Comparison of ENCODE assay signal across 12 cellular contexts in genomic region chr12:6771091-6771495, GRCh38. TPM values are rescaled to one million over a fixed set of nuclear protein-coding genes. Genes with fewer than 3 reads are reported as not detected.
A peak's percentile ranks its signal among the peaks of the same experiment; 100 is the strongest.
DNase-seq lines count a peak whose midpoint lies in the region; ATAC-seq and TF ChIP-seq lines count a peak whose summit lies in the region.
"Had no signal": no experiment of that assay in that cellular context is flagged by ENCODE, and none has a peak within 500 bp of the region (broad histone marks: within the 10 kb centered on the region; RNA-seq: fewer than 3 reads in every experiment).

No MANE protein-coding gene starts in this region.

- ATAC-seq in HCT116 (no peak), HG02678 (IDR thresholded peaks at IDR 0.05; ENCODE audit: unreplicated experiment) (no peak), HG03159 (IDR thresholded peaks at IDR 0.05; ENCODE audit: unreplicated experiment) (no peak)
- no peak for ATAC-seq in activated naive CD8-positive, alpha-beta T cell treated with anti-CD3 and anti-CD28 coated beads, Interleukin-2, amount 10 ng/mL, durations not matched to agents 7 days and 5 days (ENCODE audit: low read depth)

- H3K9me2 ChIP-seq in HCT116 (ENCODE audit: insufficient read depth), result no peaks in the 10 kb centered on the region

- H3K9ac ChIP-seq in HCT116 (ENCODE audit: low read length), result no peak overlapping the region

- peak overlapping the region; percentile 22 for H3K4me3 Mint-ChIP-seq in activated naive CD8-positive, alpha-beta T cell treated with anti-CD3 and anti-CD28 coated beads, Interleukin-2, amount 10 ng/mL, durations not matched to agents 7 days and 5 days

- peaks cover 18 to 40% of the 10 kb centered on the region in 2 experiments for H3K4me1 ChIP-seq in HCT116 (ENCODE audit: control insufficient read depth in 1 of 2, insufficient read depth in 2 of 2, low read length in 2 of 2)

- peaks cover 51% of the 10 kb centered on the region for H3K4me1 Mint-ChIP-seq in activated naive CD8-positive, alpha-beta T cell treated with anti-CD3 and anti-CD28 coated beads, Interleukin-2, amount 10 ng/mL, durations not matched to agents 7 days and 5 days

- H3K4me2 ChIP-seq in HCT116 (ENCODE audit: low read length), result no peak overlapping the region

- peaks cover 29% of the 10 kb centered on the region for H3K79me2 ChIP-seq in HCT116 (ENCODE audit: insufficient read depth, low read length)

- H3K36me3 ChIP-seq in HCT116 (ENCODE audit: control insufficient read depth in 1 of 2, insufficient read depth in 2 of 2, low read length in 2 of 2), result peaks cover 9 to 13% of the 10 kb centered on the region in 2 experiments; a peak in 3 of 4 replicates

- no peak for TF ChIP-seq CTCF in 22Rv1 (IDR thresholded peaks at IDR 0.05)
- no peak for TF ChIP-seq CTCF in HCT116 (IDR thresholded peaks at IDR 0.05 in 2 of 3, conservative IDR thresholded peaks at IDR 0.05 in 1 of 3; ENCODE audit: borderline replicate concordance in 1 of 3, insufficient read depth in 1 of 3, low read depth in 2 of 3, low read length in 2 of 3)

- H2AFZ ChIP-seq in HCT116 (ENCODE audit: low read depth, low read length, poor library complexity, severe bottlenecking), result no peak overlapping the region

- H3K9me3 ChIP-seq in HCT116 (ENCODE audit: control insufficient read depth in 1 of 2, insufficient read depth in 1 of 2, low read depth in 1 of 2, low read length in 2 of 2), result no peaks in the 10 kb centered on the region

- H4K20me1 ChIP-seq in HCT116 (ENCODE audit: insufficient read depth), result no peaks in the 10 kb centered on the region

- intact Hi-C loops in HCT116 (cut with micrococcal nuclease), result no loop called here

- H3K4me3 ChIP-seq in HCT116 (replicated peaks in 1 of 2; ENCODE audit: low read depth in 1 of 2, low read length in 2 of 2), result no peak overlapping the region

- RAD21 ChIA-PET in HCT116 (lab: Charles Lee; ENCODE audit: low non-redundant PET in 1 of 2, low total read pairs in 2 of 2, uncharacterized antibody in 2 of 2, unreplicated experiment in 2 of 2), result no interaction called here

- CTCF ChIA-PET in HCT116 (lab: Charles Lee), result interaction anchor here (0.9 to 1.9 kb wide), 2 partner anchors 13 to 17 kb away, joined by 3 to 13 read pairs; partner anchors contain the start of gene MLF2

- TF ChIP-seq POLR2A in HCT116 (IDR thresholded peaks at IDR 0.05; ENCODE audit: borderline replicate concordance, extremely low read depth, insufficient read depth, insufficient read length), result no peak

- peaks cover 12% of the 10 kb centered on the region for H3K27me3 Mint-ChIP-seq in activated naive CD8-positive, alpha-beta T cell treated with anti-CD3 and anti-CD28 coated beads, Interleukin-2, amount 10 ng/mL, durations not matched to agents 7 days and 5 days

- no peaks in the 10 kb centered on the region for H3K27me3 ChIP-seq in HCT116 (ENCODE audit: insufficient read depth, low read length)

- H3K36me3 Mint-ChIP-seq in activated naive CD8-positive, alpha-beta T cell treated with anti-CD3 and anti-CD28 coated beads, Interleukin-2, amount 10 ng/mL, durations not matched to agents 7 days and 5 days, result peaks cover 22% of the 10 kb centered on the region

- DNase-seq in HCT116 (ENCODE audit: low read depth, low spot score) (no peak), medulla oblongata (ENCODE audit: extremely low spot score) (peak; percentile 65), NK-92 (lab: John Stamatoyannopoulos, UW; ENCODE audit: unreplicated experiment) (no peak), NCI-H526 (lab: John Stamatoyannopoulos, UW) (no peak)
- DNase-seq in activated naive CD8-positive, alpha-beta T cell treated with anti-CD3 and anti-CD28 coated beads, Interleukin-2, amount 10 ng/mL, durations not matched to agents 7 days and 5 days, result no peak
- DNase-seq: CD4-positive, alpha-beta memory T cell; effector CD8-positive, alpha-beta T cell; NCI-H2081 had no signal

- BruUV-seq in HCT116 (replicated peaks; lab: Mats Ljungman, UMichigan), result no TSS peak

- TF ChIP-seq RAD21 in HCT116 (IDR thresholded peaks at IDR 0.05; ENCODE audit: low read depth), result no peak

- POLR2A ChIA-PET in HCT116 (lab: Charles Lee), result interaction anchor here (1.5 kb wide), 1 partner anchor 18 kb away, joined by 5 read pairs; the partner anchor contains the start of gene MLF2
- POLR2A ChIA-PET in activated naive CD8-positive, alpha-beta T cell treated with anti-CD3 and anti-CD28 coated beads, Interleukin-2, amount 10 ng/mL, durations not matched to agents 7 days and 5 days (lab: Charles Lee), result interaction anchor here (0.6 to 2.2 kb wide), 5 partner anchors 19 to 157 kb away, joined by 3 to 9 read pairs (median 5); partner anchors contain the start of genes COPS7A, MLF2 and ZNF384

- H3K9me3 Mint-ChIP-seq in activated naive CD8-positive, alpha-beta T cell treated with anti-CD3 and anti-CD28 coated beads, Interleukin-2, amount 10 ng/mL, durations not matched to agents 7 days and 5 days, result no peaks in the 10 kb centered on the region

- H3K27ac ChIP-seq in 22Rv1 (peak overlapping the region; percentile 99), HCT116 (ENCODE audit: low read depth, low read length) (peak overlapping the region; percentile 40; the same call in 1 of the 2 replicates)

- peak overlapping the region; percentile 98 for H3K27ac Mint-ChIP-seq in activated naive CD8-positive, alpha-beta T cell treated with anti-CD3 and anti-CD28 coated beads, Interleukin-2, amount 10 ng/mL, durations not matched to agents 7 days and 5 days

TF ChIP-seq in HCT116, 20 proteins besides CTCF, POLR2A, EP300 and RAD21:
- TF ChIP-seq FOSL1 (IDR thresholded peaks at IDR 0.05; ENCODE audit: low read depth) (no peak), REST (IDR thresholded peaks at IDR 0.05; ENCODE audit: low read depth) (no peak), ZFX (IDR thresholded peaks at IDR 0.05) (no peak), SP1 (IDR thresholded peaks at IDR 0.05; ENCODE audit: low read depth) (no peak), ZBTB33 (IDR thresholded peaks at IDR 0.05; ENCODE audit: extremely low read depth, insufficient replicate concordance, low read length) (no peak)

RNA-seq across cellular contexts. Expression of gene LAG3, which starts 1.2 kb away (rescaled TPM):
- total RNA-seq in HCT116 (2021; ENCODE audit: unreplicated experiment), result 3.3 TPM
- polyA plus RNA-seq in HCT116 (2012), result 1.7 and 2.0 TPM in 2 replicates
- total RNA-seq in activated naive CD8-positive, alpha-beta T cell treated with anti-CD3 and anti-CD28 coated beads, Interleukin-2, amount 10 ng/mL, durations not matched to agents 7 days and 5 days, result 10 to 100 TPM; 46.6 to 52.1 TPM

RNA-seq across cellular contexts. Expression of gene PTMS, which starts 4.9 kb away (rescaled TPM):
- total RNA-seq in HCT116 (2021; ENCODE audit: unreplicated experiment), result 494 TPM
- polyA plus RNA-seq in HCT116 (2012), result 414 and 526 TPM in 2 replicates
- 10 to 100 TPM; 36.2 to 43.5 TPM for total RNA-seq in activated naive CD8-positive, alpha-beta T cell treated with anti-CD3 and anti-CD28 coated beads, Interleukin-2, amount 10 ng/mL, durations not matched to agents 7 days and 5 days

RNA-seq across cellular contexts. Expression of gene MLF2, which starts 18.2 kb away (rescaled TPM):
- 309 TPM for total RNA-seq in HCT116 (2021; ENCODE audit: unreplicated experiment)
- polyA plus RNA-seq in HCT116 (2012), result 328 and 383 TPM in 2 replicates
- total RNA-seq in activated naive CD8-positive, alpha-beta T cell treated with anti-CD3 and anti-CD28 coated beads, Interleukin-2, amount 10 ng/mL, durations not matched to agents 7 days and 5 days, result 100 to 1,000 TPM; 108 to 118 TPM

RNA-seq across cellular contexts. Expression of gene CD4, which starts 18.2 kb away (rescaled TPM):
- 0.42 TPM for total RNA-seq in HCT116 (2021; ENCODE audit: unreplicated experiment)
- polyA plus RNA-seq in HCT116 (2012), result 1.1 and 1.3 TPM in 2 replicates
- total RNA-seq in activated naive CD8-positive, alpha-beta T cell treated with anti-CD3 and anti-CD28 coated beads, Interleukin-2, amount 10 ng/mL, durations not matched to agents 7 days and 5 days, result 1 to 10 TPM; 2.6 to 3.0 TPM
- total RNA-seq: pulmonary artery endothelial cell had no signal

RNA-seq across cellular contexts. Expression of gene COPS7A, which starts 47.2 kb away (rescaled TPM):
- total RNA-seq in HCT116 (2021; ENCODE audit: unreplicated experiment), result 67.8 TPM
- 92.1 and 108 TPM in 2 replicates for polyA plus RNA-seq in HCT116 (2012)
- 10 to 100 TPM; 29.8 to 35.6 TPM for total RNA-seq in activated naive CD8-positive, alpha-beta T cell treated with anti-CD3 and anti-CD28 coated beads, Interleukin-2, amount 10 ng/mL, durations not matched to agents 7 days and 5 days

Comparison
In these comparisons a context has a peak if more than half of its experiments do, and no peak if none do; other contexts are left out.
1. RNA of gene LAG3, which starts 1.2 kb away (total RNA-seq): 46.6 to 52.1 TPM in activated naive CD8-positive, alpha-beta T cell treated with anti-CD3 and anti-CD28 coated beads, Interleukin-2, amount 10 ng/mL, durations not matched to agents 7 days and 5 days; 3.3 TPM in HCT116 (single experiment); every median in the first group is over 10 times any median in the second.
2. RNA of gene PTMS, which starts 4.9 kb away (total RNA-seq): 494 TPM in HCT116 (single experiment); 36.2 to 43.5 TPM in activated naive CD8-positive, alpha-beta T cell treated with anti-CD3 and anti-CD28 coated beads, Interleukin-2, amount 10 ng/mL, durations not matched to agents 7 days and 5 days; every median in the first group is over 10 times any median in the second.